ENCODE assay signal across 12 cellular contexts in genomic region chr19:802888-803561, GRCh38. TPM values are rescaled to one million over a fixed set of nuclear protein-coding genes. Genes with fewer than 3 reads are reported as not detected.
DNase-seq lines count a peak whose midpoint lies in the region; ATAC-seq lines count a peak whose summit lies in the region.
"Had no signal": no experiment of that assay in that cellular context is flagged by ENCODE, and none has a peak within 500 bp of the region (broad histone marks: within the 10 kb centered on the region; RNA-seq: fewer than 3 reads in every experiment).

No MANE protein-coding gene starts in this region.

- ATAC-seq in activated CD4-positive, alpha-beta T cell treated with anti-CD3 and anti-CD28 coated beads for 36 hours, result no peak
- ATAC-seq in right cardiac atrium, result no peak

- CTCF ChIA-PET in activated CD4-positive, alpha-beta T cell treated with anti-CD3 and anti-CD28 coated beads for 36 hours (lab: Charles Lee), result interaction anchor here (1.4 kb wide), 1 partner anchor 32 kb away, joined by 4 read pairs; no protein-coding TSS in a partner anchor
- CTCF ChIA-PET in activated CD4-positive, alpha-beta memory T cell treated with anti-CD3 and anti-CD28 coated beads, Interleukin-2, amount 10 ng/mL, durations not matched to agents 7 days and 5 days (lab: Charles Lee), result no interaction called here

- H3K36me3 Mint-ChIP-seq in activated CD4-positive, alpha-beta T cell treated with anti-CD3 and anti-CD28 coated beads for 36 hours (ENCODE audit: low read depth), result peaks cover 73% of the 10 kb centered on the region
- peaks cover 73% of the 10 kb centered on the region for H3K36me3 Mint-ChIP-seq in activated CD4-positive, alpha-beta memory T cell treated with anti-CD3 and anti-CD28 coated beads, Interleukin-2, amount 10 ng/mL, durations not matched to agents 7 days and 5 days (ENCODE audit: low read depth)

- H3K4me3 ChIP-seq in right cardiac atrium (ENCODE audit: low read length), result no peak overlapping the region
- H3K4me3 ChIP-seq in skeletal muscle tissue (ENCODE audit: low read length in 3 of 3), result peak overlapping the region; percentile 23 to 61 (median 59)
- H3K4me3 ChIP-seq in Karpas-422 (ENCODE audit: low read length), result no peak overlapping the region
- H3K4me3 ChIP-seq: thyroid gland had no signal

- H3K4me1 Mint-ChIP-seq in activated CD4-positive, alpha-beta T cell treated with anti-CD3 and anti-CD28 coated beads for 36 hours, result peaks cover 40% of the 10 kb centered on the region
- peaks cover 56% of the 10 kb centered on the region for H3K4me1 Mint-ChIP-seq in activated CD4-positive, alpha-beta memory T cell treated with anti-CD3 and anti-CD28 coated beads, Interleukin-2, amount 10 ng/mL, durations not matched to agents 7 days and 5 days

- H3K79me2 ChIP-seq in Karpas-422 (ENCODE audit: low read length), result peaks cover 63% of the 10 kb centered on the region

- H3K27me3 ChIP-seq in right cardiac atrium (ENCODE audit: control insufficient read depth, insufficient read depth) (no peaks in the 10 kb centered on the region), skeletal muscle tissue (ENCODE audit: control insufficient read depth in 3 of 3, insufficient read depth in 3 of 3, low read length in 3 of 3) (no peaks in the 10 kb centered on the region), Karpas-422 (ENCODE audit: low read length) (no peaks in the 10 kb centered on the region)
- H3K27me3 ChIP-seq: thyroid gland had no signal

- POLR2A ChIA-PET in activated CD4-positive, alpha-beta T cell treated with anti-CD3 and anti-CD28 coated beads for 36 hours (lab: Charles Lee), result interaction anchor here (1.1 to 1.4 kb wide), 2 partner anchors 11 to 12 kb away, joined by 3 to 4 read pairs; no protein-coding TSS in a partner anchor
- POLR2A ChIA-PET in activated CD4-positive, alpha-beta memory T cell treated with anti-CD3 and anti-CD28 coated beads, Interleukin-2, amount 10 ng/mL, durations not matched to agents 7 days and 5 days (lab: Charles Lee), result interaction anchor here (1.5 kb wide), 2 partner anchors 12 to 17 kb away, joined by 4 to 5 read pairs; no protein-coding TSS in a partner anchor

- no peaks in the 10 kb centered on the region for H3K27me3 Mint-ChIP-seq in activated CD4-positive, alpha-beta T cell treated with anti-CD3 and anti-CD28 coated beads for 36 hours
- H3K27me3 Mint-ChIP-seq in activated CD4-positive, alpha-beta memory T cell treated with anti-CD3 and anti-CD28 coated beads, Interleukin-2, amount 10 ng/mL, durations not matched to agents 7 days and 5 days, result no peaks in the 10 kb centered on the region

- H3K27ac ChIP-seq in right cardiac atrium (ENCODE audit: low read length) (peak overlapping the region; percentile 5), skeletal muscle tissue (ENCODE audit: low read depth, low read length) (peak overlapping the region; percentile 62), Karpas-422 (ENCODE audit: low read length) (no peak overlapping the region)
- H3K27ac ChIP-seq: KMS-11 had no signal

- no peak overlapping the region for H2AFZ ChIP-seq in Karpas-422 (ENCODE audit: low read length)

- peaks cover 15% of the 10 kb centered on the region for H3K4me1 ChIP-seq in right cardiac atrium (ENCODE audit: control insufficient read depth, insufficient read depth, low read length)
- peaks cover 55 to 61% (median 56%) of the 10 kb centered on the region in 3 donors for H3K4me1 ChIP-seq in skeletal muscle tissue (ENCODE audit: control insufficient read depth in 3 of 3, insufficient read depth in 3 of 3, low read length in 3 of 3)
- peaks cover 13% of the 10 kb centered on the region for H3K4me1 ChIP-seq in Karpas-422 (ENCODE audit: low read length)

- no peak overlapping the region for H3K4me2 ChIP-seq in Karpas-422 (ENCODE audit: low read depth, low read length, poor library complexity, severe bottlenecking)
- H3K4me2 ChIP-seq: KMS-11 had no signal

- no peak for DNase-seq in activated CD4-positive, alpha-beta T cell treated with anti-CD3 and anti-CD28 coated beads for 36 hours
- no peak for DNase-seq in activated CD4-positive, alpha-beta T cell treated with anti-CD3 and anti-CD28 coated beads for 1 hour
- DNase-seq in activated CD4-positive, alpha-beta memory T cell treated with anti-CD3 and anti-CD28 coated beads, Interleukin-2, amount 10 ng/mL, durations not matched to agents 7 days and 5 days, result no peak
- DNase-seq in right cardiac atrium (peak in 1 of 3 donors; percentile 59), Karpas-422 (no peak), NCI-H774 (lab: John Stamatoyannopoulos, UW) (no peak), COR-L47 (lab: John Stamatoyannopoulos, UW) (no peak)
- DNase-seq: GF-D8, NCI-H524 treated with DMSO at 0.1 percent for 48 hours, thyroid gland had no signal

- no peak overlapping the region for H3K4me3 Mint-ChIP-seq in activated CD4-positive, alpha-beta T cell treated with anti-CD3 and anti-CD28 coated beads for 36 hours
- H3K4me3 Mint-ChIP-seq in activated CD4-positive, alpha-beta memory T cell treated with anti-CD3 and anti-CD28 coated beads, Interleukin-2, amount 10 ng/mL, durations not matched to agents 7 days and 5 days, result peak overlapping the region; percentile 21

- H4K20me1 ChIP-seq in Karpas-422 (ENCODE audit: insufficient read depth, low read depth, low read length), result peaks cover 91% of the 10 kb centered on the region

- H3K9me2 ChIP-seq in Karpas-422 (replicated peaks; ENCODE audit: insufficient read depth, low read length), result no peaks in the 10 kb centered on the region

- H3K9ac ChIP-seq in skeletal muscle tissue (ENCODE audit: low read depth in 1 of 3, low read length in 3 of 3), result peak overlapping the region in 2 of 3 donors; percentile 20 to 76
- no peak overlapping the region for H3K9ac ChIP-seq in Karpas-422 (ENCODE audit: low read length)
- H3K9ac ChIP-seq: KMS-11 had no signal

- no peaks in the 10 kb centered on the region for H3K9me3 Mint-ChIP-seq in activated CD4-positive, alpha-beta T cell treated with anti-CD3 and anti-CD28 coated beads for 36 hours (ENCODE audit: low read depth)
- no peaks in the 10 kb centered on the region for H3K9me3 Mint-ChIP-seq in activated CD4-positive, alpha-beta memory T cell treated with anti-CD3 and anti-CD28 coated beads, Interleukin-2, amount 10 ng/mL, durations not matched to agents 7 days and 5 days

- WGBS in right cardiac atrium, result 40% methylated on average over 33 of the region's 33 CpGs

- H3K9me3 ChIP-seq in right cardiac atrium (ENCODE audit: control insufficient read depth, low read length) (no peaks in the 10 kb centered on the region), skeletal muscle tissue (ENCODE audit: control insufficient read depth in 3 of 3, low read length in 3 of 3) (no peaks in the 10 kb centered on the region), Karpas-422 (ENCODE audit: low read length) (no peaks in the 10 kb centered on the region)
- H3K9me3 ChIP-seq: thyroid gland had no signal

- intact Hi-C loops in activated CD4-positive, alpha-beta T cell treated with anti-CD3 and anti-CD28 coated beads for 36 hours (cut with DNase I, micrococcal nuclease), result no loop called here
- intact Hi-C loops in right cardiac atrium (cut with DNase I), result loop anchor here in 1 of 4 donors (10.0 kb wide), 1 partner anchor 52 kb away; the partner anchor contains the start of genes CFD and ELANE

- H3K36me3 ChIP-seq in skeletal muscle tissue (ENCODE audit: control insufficient read depth in 3 of 3, insufficient read depth in 3 of 3, low read length in 3 of 3) (peaks cover 45 to 48% (median 46%) of the 10 kb centered on the region in 3 donors), Karpas-422 (ENCODE audit: insufficient read depth, low read length) (peaks cover 77% of the 10 kb centered on the region)

- H3K27ac Mint-ChIP-seq in activated CD4-positive, alpha-beta T cell treated with anti-CD3 and anti-CD28 coated beads for 36 hours, result peak overlapping the region; percentile 65
- H3K27ac Mint-ChIP-seq in activated CD4-positive, alpha-beta memory T cell treated with anti-CD3 and anti-CD28 coated beads, Interleukin-2, amount 10 ng/mL, durations not matched to agents 7 days and 5 days, result peak overlapping the region; percentile 56

RNA-seq across cellular contexts. Expression of gene PTBP1, which starts 5.8 kb away (rescaled TPM):
- 100 to 1,000 TPM; 584 to 738 TPM for total RNA-seq in activated CD4-positive, alpha-beta T cell treated with anti-CD3 and anti-CD28 coated beads for 36 hours
- total RNA-seq in activated CD4-positive, alpha-beta memory T cell treated with anti-CD3 and anti-CD28 coated beads, Interleukin-2, amount 10 ng/mL, durations not matched to agents 7 days and 5 days, result 100 to 1,000 TPM; 385 to 406 TPM
- total RNA-seq in right cardiac atrium, result 100 to 1,000 TPM in 1 of 4 donors, 10 to 100 TPM in 3; 67.5 to 119 (median 82.3) TPM
- 42.9 TPM for polyA plus RNA-seq in right cardiac atrium
- total RNA-seq in skeletal muscle tissue, result 50.1 TPM
- 170 and 172 TPM in 2 replicates for total RNA-seq in Karpas-422 (2014; rRNA removed; shearing (Covaris generic); ENCODE audit: low replicate concordance)

RNA-seq across cellular contexts. Expression of gene PLPPR3, which starts 18.7 kb away (rescaled TPM):
- total RNA-seq in activated CD4-positive, alpha-beta T cell treated with anti-CD3 and anti-CD28 coated beads for 36 hours, result not detected
- not detected for total RNA-seq in activated CD4-positive, alpha-beta memory T cell treated with anti-CD3 and anti-CD28 coated beads, Interleukin-2, amount 10 ng/mL, durations not matched to agents 7 days and 5 days
- total RNA-seq in right cardiac atrium (not detected), skeletal muscle tissue (0.52 TPM)
- 0.05 TPM for polyA plus RNA-seq in right cardiac atrium
- total RNA-seq in Karpas-422 (2014; rRNA removed; shearing (Covaris generic); ENCODE audit: low replicate concordance), result not detected in 2 replicates
- total RNA-seq: thyroid gland had no signal

RNA-seq across cellular contexts. Expression of gene AZU1, which starts 24.6 kb away (rescaled TPM):
- not detected for total RNA-seq in activated CD4-positive, alpha-beta T cell treated with anti-CD3 and anti-CD28 coated beads for 36 hours
- total RNA-seq in activated CD4-positive, alpha-beta memory T cell treated with anti-CD3 and anti-CD28 coated beads, Interleukin-2, amount 10 ng/mL, durations not matched to agents 7 days and 5 days, result not detected
- total RNA-seq in right cardiac atrium, result not detected
- 0.11 TPM for polyA plus RNA-seq in right cardiac atrium
- 2.6 TPM for total RNA-seq in skeletal muscle tissue
- total RNA-seq in Karpas-422 (2014; rRNA removed; shearing (Covaris generic); ENCODE audit: low replicate concordance), result not detected in 2 replicates
- total RNA-seq: thyroid gland had no signal

RNA-seq across cellular contexts. Expression of gene PRTN3, which starts 37.8 kb away (rescaled TPM):
- not detected for total RNA-seq in activated CD4-positive, alpha-beta T cell treated with anti-CD3 and anti-CD28 coated beads for 36 hours
- total RNA-seq in activated CD4-positive, alpha-beta memory T cell treated with anti-CD3 and anti-CD28 coated beads, Interleukin-2, amount 10 ng/mL, durations not matched to agents 7 days and 5 days, result not detected
- total RNA-seq in right cardiac atrium (not detected), skeletal muscle tissue (4.7 TPM)
- polyA plus RNA-seq in right cardiac atrium, result not detected
- total RNA-seq in Karpas-422 (2014; rRNA removed; shearing (Covaris generic); ENCODE audit: low replicate concordance), result not detected in 2 replicates
- total RNA-seq: thyroid gland had no signal

RNA-seq across cellular contexts. Expression of gene ELANE, which starts 49.1 kb away (rescaled TPM):
- not detected for total RNA-seq in activated CD4-positive, alpha-beta T cell treated with anti-CD3 and anti-CD28 coated beads for 36 hours
- not detected for total RNA-seq in activated CD4-positive, alpha-beta memory T cell treated with anti-CD3 and anti-CD28 coated beads, Interleukin-2, amount 10 ng/mL, durations not matched to agents 7 days and 5 days
- total RNA-seq in right cardiac atrium, result 1 to 10 TPM in 3 of 4 donors, under 1 TPM in 1; 0.85 to 2.6 (median 1.9) TPM
- polyA plus RNA-seq in right cardiac atrium, result 3.4 TPM
- 0.52 TPM for total RNA-seq in skeletal muscle tissue
- total RNA-seq in Karpas-422 (2014; rRNA removed; shearing (Covaris generic); ENCODE audit: low replicate concordance), result not detected in 2 replicates

Comparison
In these comparisons a context has a peak if more than half of its experiments do, and no peak if none do; other contexts are left out.
1. H3K4me3 ChIP-seq: peak in skeletal muscle tissue (3 of 3); none in right cardiac atrium (single experiment) and Karpas-422 (single experiment).